Comparison of ENCODE assay signal across 20 cellular contexts in the genomic region with DNA sequence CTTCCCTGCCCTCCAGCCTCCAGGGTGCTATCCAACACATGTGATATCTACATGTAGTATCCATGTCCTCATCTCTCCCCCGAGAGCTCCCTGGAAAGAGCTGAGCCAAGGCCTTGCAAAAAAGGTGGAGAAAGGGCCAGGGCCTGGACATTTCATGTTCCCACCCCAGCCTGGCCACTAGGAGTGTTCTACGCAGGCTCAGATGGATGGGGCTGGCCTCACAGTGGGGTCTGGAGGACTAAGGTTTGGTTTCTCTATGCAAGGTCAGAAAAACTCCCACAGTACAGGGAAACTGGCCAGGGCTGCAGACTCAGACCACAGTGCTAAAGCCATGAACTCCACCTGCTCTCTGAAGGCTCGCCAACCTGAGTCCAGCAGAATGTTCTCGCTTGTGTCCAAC. TPM values are rescaled to one million over a fixed set of nuclear protein-coding genes. Genes with fewer than 3 reads are reported as not detected.
DNase-seq lines count a peak whose midpoint lies in the region; ATAC-seq, FAIRE-seq and TF ChIP-seq lines count a peak whose summit lies in the region.
"Had no signal": no experiment of that assay in that cellular context is flagged by ENCODE, and none has a peak within 500 bp of the region (broad histone marks: within the 10 kb centered on the region; RNA-seq: fewer than 3 reads in every experiment).

No MANE protein-coding gene starts in this region.

- intact Hi-C loops in kidney (cut with DNase I), result no loop called here

- no peak for DNase-seq in T-helper 2 cell treated with Interferon-gamma antibody and Interleukin-4, amounts not matched to agents 5 μg/mL and 100 μg/mL, for 36 hours (ENCODE audit: low spot score)
- no peak for DNase-seq in T-helper 2 cell
- no peak for DNase-seq in activated CD8-positive, alpha-beta T cell treated with anti-CD3 and anti-CD28 coated beads, Interleukin-2, amount 10 ng/mL, durations not matched to agents 7 days and 5 days
- peak; percentile 28 for DNase-seq in kidney
- DNase-seq in stimulated activated naive B cell treated with anti-CD40 and anti-IgM and Interleukin-4, amounts not matched to agents 10 μg/mL and 1 μg/mL and 100 μg/mL, for 72 hours, result no peak
- DNase-seq in NCI-H524 (lab: John Stamatoyannopoulos, UW), result no peak
- DNase-seq in CD8-positive, alpha-beta memory T cell, result no peak
- DNase-seq: 8988T, GDM1, Kasumi-1, MM.1S, NCI-H1092 treated with DMSO at 0.1 percent for 48 hours, NCI-H2081 treated with DMSO at 0.1 percent for 48 hours, NCI-H82 had no signal

- H3K4me3 Mint-ChIP-seq in T-helper 2 cell treated with Interferon-gamma antibody and Interleukin-4, amounts not matched to agents 5 μg/mL and 100 μg/mL, for 36 hours, result no peak overlapping the region
- H3K4me3 Mint-ChIP-seq in activated CD8-positive, alpha-beta T cell treated with anti-CD3 and anti-CD28 coated beads, Interleukin-2, amount 10 ng/mL, durations not matched to agents 7 days and 5 days, result no peak overlapping the region
- peak overlapping the region in 1 of 2 donors; percentile 30 for H3K4me3 Mint-ChIP-seq in stimulated activated naive B cell treated with anti-CD40 and anti-IgM and Interleukin-4, amounts not matched to agents 10 μg/mL and 1 μg/mL and 100 μg/mL, for 72 hours
- no peak overlapping the region for H3K4me3 Mint-ChIP-seq in CD8-positive, alpha-beta memory T cell

- no peak overlapping the region for H3K27ac ChIP-seq in kidney (ENCODE audit: low read depth in 2 of 2, low read length in 2 of 2)
- H3K27ac ChIP-seq in CD8-positive, alpha-beta memory T cell (ENCODE audit: low read depth, low read length), result no peak overlapping the region

- H3K9me3 Mint-ChIP-seq in T-helper 2 cell treated with Interferon-gamma antibody and Interleukin-4, amounts not matched to agents 5 μg/mL and 100 μg/mL, for 36 hours, result no peaks in the 10 kb centered on the region
- H3K9me3 Mint-ChIP-seq in activated CD8-positive, alpha-beta T cell treated with anti-CD3 and anti-CD28 coated beads, Interleukin-2, amount 10 ng/mL, durations not matched to agents 7 days and 5 days (ENCODE audit: insufficient read depth), result no peaks in the 10 kb centered on the region
- no peaks in the 10 kb centered on the region for H3K9me3 Mint-ChIP-seq in stimulated activated naive B cell treated with anti-CD40 and anti-IgM and Interleukin-4, amounts not matched to agents 10 μg/mL and 1 μg/mL and 100 μg/mL, for 72 hours
- H3K9me3 Mint-ChIP-seq in CD8-positive, alpha-beta memory T cell, result no peaks in the 10 kb centered on the region

- no peak overlapping the region for H3K4me3 ChIP-seq in kidney (ENCODE audit: low read length in 2 of 2)
- H3K4me3 ChIP-seq in CD8-positive, alpha-beta memory T cell (ENCODE audit: low read length), result no peak overlapping the region

- H3K27me3 Mint-ChIP-seq in T-helper 2 cell treated with Interferon-gamma antibody and Interleukin-4, amounts not matched to agents 5 μg/mL and 100 μg/mL, for 36 hours (ENCODE audit: low read depth), result no peaks in the 10 kb centered on the region
- no peaks in the 10 kb centered on the region for H3K27me3 Mint-ChIP-seq in activated CD8-positive, alpha-beta T cell treated with anti-CD3 and anti-CD28 coated beads, Interleukin-2, amount 10 ng/mL, durations not matched to agents 7 days and 5 days (ENCODE audit: low read depth)
- no peaks in the 10 kb centered on the region for H3K27me3 Mint-ChIP-seq in stimulated activated naive B cell treated with anti-CD40 and anti-IgM and Interleukin-4, amounts not matched to agents 10 μg/mL and 1 μg/mL and 100 μg/mL, for 72 hours
- no peaks in the 10 kb centered on the region for H3K27me3 Mint-ChIP-seq in CD8-positive, alpha-beta memory T cell

- FAIRE-seq in kidney (lab: Jason Lieb, UNC), result no peak
- FAIRE-seq: GM12891 had no signal

- H3K4me1 ChIP-seq in kidney (ENCODE audit: control insufficient read depth in 1 of 2, insufficient read depth in 1 of 2, low read depth in 1 of 2, low read length in 2 of 2), result no peaks in the 10 kb centered on the region
- H3K4me1 ChIP-seq in CD8-positive, alpha-beta memory T cell (ENCODE audit: insufficient read depth, low read length), result peaks cover 12% of the 10 kb centered on the region

- H3K27ac Mint-ChIP-seq in T-helper 2 cell treated with Interferon-gamma antibody and Interleukin-4, amounts not matched to agents 5 μg/mL and 100 μg/mL, for 36 hours, result peak overlapping the region; percentile 17
- H3K27ac Mint-ChIP-seq in activated CD8-positive, alpha-beta T cell treated with anti-CD3 and anti-CD28 coated beads, Interleukin-2, amount 10 ng/mL, durations not matched to agents 7 days and 5 days, result peak overlapping the region; percentile 40
- H3K27ac Mint-ChIP-seq in stimulated activated naive B cell treated with anti-CD40 and anti-IgM and Interleukin-4, amounts not matched to agents 10 μg/mL and 1 μg/mL and 100 μg/mL, for 72 hours, result peak overlapping the region; percentile 82
- peak overlapping the region in 3 of 8 donors; percentile 3 to 30 (median 16) for H3K27ac Mint-ChIP-seq in CD8-positive, alpha-beta memory T cell

- CTCF ChIA-PET in activated CD8-positive, alpha-beta T cell treated with anti-CD3 and anti-CD28 coated beads, Interleukin-2, amount 10 ng/mL, durations not matched to agents 7 days and 5 days (lab: Charles Lee), result interaction anchor here (0.7 to 2.1 kb wide), 4 partner anchors 9 to 108 kb away, joined by 3 to 8 read pairs (median 6); no protein-coding TSS in a partner anchor
- CTCF ChIA-PET in CD8-positive, alpha-beta memory T cell (lab: Charles Lee), result interaction anchor here (1.2 kb wide), 1 partner anchor 8 kb away, joined by 6 read pairs; no protein-coding TSS in a partner anchor

- H3K9me3 ChIP-seq in kidney (ENCODE audit: control insufficient read depth in 1 of 2, low read length in 2 of 2), result no peaks in the 10 kb centered on the region
- H3K9me3 ChIP-seq in CD8-positive, alpha-beta memory T cell (ENCODE audit: low read length), result no peaks in the 10 kb centered on the region

- peaks cover 5% of the 10 kb centered on the region for H3K36me3 Mint-ChIP-seq in T-helper 2 cell treated with Interferon-gamma antibody and Interleukin-4, amounts not matched to agents 5 μg/mL and 100 μg/mL, for 36 hours (ENCODE audit: low read depth)
- H3K36me3 Mint-ChIP-seq in activated CD8-positive, alpha-beta T cell treated with anti-CD3 and anti-CD28 coated beads, Interleukin-2, amount 10 ng/mL, durations not matched to agents 7 days and 5 days (ENCODE audit: low read depth), result no peaks in the 10 kb centered on the region
- peaks cover 18 to 35% of the 10 kb centered on the region in 2 donors for H3K36me3 Mint-ChIP-seq in stimulated activated naive B cell treated with anti-CD40 and anti-IgM and Interleukin-4, amounts not matched to agents 10 μg/mL and 1 μg/mL and 100 μg/mL, for 72 hours
- H3K36me3 Mint-ChIP-seq in CD8-positive, alpha-beta memory T cell, result no peaks in the 10 kb centered on the region

- no peaks in the 10 kb centered on the region for H3K36me3 ChIP-seq in kidney (ENCODE audit: control insufficient read depth in 1 of 2, insufficient read depth in 2 of 2, low read length in 2 of 2)
- no peaks in the 10 kb centered on the region for H3K36me3 ChIP-seq in CD8-positive, alpha-beta memory T cell (ENCODE audit: insufficient read depth, low read length)

- TF ChIP-seq CTCF in kidney (IDR thresholded peaks at IDR 0.05; ENCODE audit: borderline replicate concordance, extremely low read depth, insufficient read depth), result no peak

- no peak overlapping the region for H3K9ac ChIP-seq in kidney (ENCODE audit: low read length in 2 of 2)

- peaks cover 55% of the 10 kb centered on the region for H3K4me1 Mint-ChIP-seq in T-helper 2 cell treated with Interferon-gamma antibody and Interleukin-4, amounts not matched to agents 5 μg/mL and 100 μg/mL, for 36 hours (ENCODE audit: low read depth)
- H3K4me1 Mint-ChIP-seq in activated CD8-positive, alpha-beta T cell treated with anti-CD3 and anti-CD28 coated beads, Interleukin-2, amount 10 ng/mL, durations not matched to agents 7 days and 5 days (ENCODE audit: low read depth), result peaks cover 69% of the 10 kb centered on the region
- peaks cover 51 to 94% of the 10 kb centered on the region in 2 donors for H3K4me1 Mint-ChIP-seq in stimulated activated naive B cell treated with anti-CD40 and anti-IgM and Interleukin-4, amounts not matched to agents 10 μg/mL and 1 μg/mL and 100 μg/mL, for 72 hours
- H3K4me1 Mint-ChIP-seq in CD8-positive, alpha-beta memory T cell, result peaks cover 16 to 67% (median 36%) of the 10 kb centered on the region in 3 donors

- ATAC-seq in activated CD8-positive, alpha-beta T cell treated with anti-CD3 and anti-CD28 coated beads, Interleukin-2, amount 10 ng/mL, durations not matched to agents 7 days and 5 days, result no peak
- no peak for ATAC-seq in stimulated activated naive B cell treated with anti-CD40 and anti-IgM and Interleukin-4, amounts not matched to agents 10 μg/mL and 1 μg/mL and 100 μg/mL, for 72 hours (replicated peaks)
- no peak for ATAC-seq in HG03432 (IDR thresholded peaks at IDR 0.05; ENCODE audit: unreplicated experiment)
- ATAC-seq: Panc1 had no signal

- POLR2A ChIA-PET in activated CD8-positive, alpha-beta T cell treated with anti-CD3 and anti-CD28 coated beads, Interleukin-2, amount 10 ng/mL, durations not matched to agents 7 days and 5 days (lab: Charles Lee), result no interaction called here
- POLR2A ChIA-PET in CD8-positive, alpha-beta memory T cell (lab: Charles Lee), result no interaction called here

- H3K27me3 ChIP-seq in CD8-positive, alpha-beta memory T cell (ENCODE audit: insufficient read depth, low read length, poor library complexity, severe bottlenecking), result no peaks in the 10 kb centered on the region

RNA-seq across cellular contexts. Expression of a gene that starts 1.5 kb away (rescaled TPM):
- total RNA-seq in activated CD8-positive, alpha-beta T cell treated with anti-CD3 and anti-CD28 coated beads, Interleukin-2, amount 10 ng/mL, durations not matched to agents 7 days and 5 days, result under 1 TPM; 0.55 to 0.61 TPM
- not detected for total RNA-seq in kidney
- polyA plus RNA-seq in kidney (ENCODE audit: insufficient read depth, low read depth, low replicate concordance), result not detected
- 100 to 1,000 TPM; 393 to 409 TPM for total RNA-seq in CD8-positive, alpha-beta memory T cell
- polyA plus RNA-seq in CD8-positive, alpha-beta memory T cell, result not detected
- total RNA-seq: SK-MEL-5 had no signal
- polyA plus RNA-seq: BJ had no signal

RNA-seq across cellular contexts. Expression of a gene that starts 11.6 kb away (rescaled TPM):
- total RNA-seq in activated CD8-positive, alpha-beta T cell treated with anti-CD3 and anti-CD28 coated beads, Interleukin-2, amount 10 ng/mL, durations not matched to agents 7 days and 5 days, result not detected
- total RNA-seq in kidney, result not detected
- not detected for polyA plus RNA-seq in kidney (ENCODE audit: insufficient read depth, low read depth, low replicate concordance)
- 10 to 100 TPM; 69.7 to 71.9 TPM for total RNA-seq in CD8-positive, alpha-beta memory T cell
- not detected for polyA plus RNA-seq in CD8-positive, alpha-beta memory T cell
- total RNA-seq: H4, SK-MEL-5 had no signal
- polyA plus RNA-seq: BJ had no signal

Comparison
In these comparisons a context has a peak if more than half of its experiments do, and no peak if none do; other contexts are left out.
1. RNA of a gene that starts 1.5 kb away (total RNA-seq): 393 to 409 TPM in CD8-positive, alpha-beta memory T cell; 0.55 to 0.61 TPM in activated CD8-positive, alpha-beta T cell treated with anti-CD3 and anti-CD28 coated beads, Interleukin-2, amount 10 ng/mL, durations not matched to agents 7 days and 5 days and not detected in kidney (single experiment); every median in the first group is over 100 times any median in the second.
2. RNA of a gene that starts 11.6 kb away (total RNA-seq): 69.7 to 71.9 TPM in CD8-positive, alpha-beta memory T cell; not detected in activated CD8-positive, alpha-beta T cell treated with anti-CD3 and anti-CD28 coated beads, Interleukin-2, amount 10 ng/mL, durations not matched to agents 7 days and 5 days and not detected in kidney (single experiment); every median in the first group is over 10 times any median in the second.